ENCODE assay signal across 1 cellular context in genomic region chr1:47478090-47478489, GRCh38.
TF ChIP-seq lines count a peak whose summit lies in the region.

No MANE protein-coding gene starts in this region.

TF ChIP-seq in HepG2, 621 proteins besides CTCF, POLR2A, EP300 and RAD21 (continued from another document and continues in another):
- TF ChIP-seq TCF12 (IDR thresholded peaks at IDR 0.05), result no peak
- TF ChIP-seq TCF12 (CRISPR knock-in tag; IDR thresholded peaks at IDR 0.05), result no peak
- peak; percentile 67; the same call in 1 of the 2 replicates for TF ChIP-seq ZFP91 (CRISPR knock-in tag; IDR thresholded peaks at IDR 0.05; ENCODE audit: borderline replicate concordance)
- no peak for TF ChIP-seq ZNF136 (CRISPR knock-in tag; IDR thresholded peaks at IDR 0.05; ENCODE audit: low read depth)
- no peak for TF ChIP-seq RNF219 (CRISPR knock-in tag; IDR thresholded peaks at IDR 0.05)
- TF ChIP-seq FOXP1 (IDR thresholded peaks at IDR 0.05), result no peak
- TF ChIP-seq FOXP1 (CRISPR knock-in tag; IDR thresholded peaks at IDR 0.05), result peak; percentile 87
- TF ChIP-seq ZNF234 (CRISPR knock-in tag; conservative IDR thresholded peaks at IDR 0.05), result no peak
- peak; percentile 82 for TF ChIP-seq FOSL2 (CRISPR knock-in tag; IDR thresholded peaks at IDR 0.05)
- peak; percentile 91 for TF ChIP-seq PAXIP1 (CRISPR knock-in tag; conservative IDR thresholded peaks at IDR 0.05)
- TF ChIP-seq HDAC6 (IDR thresholded peaks at IDR 0.05; ENCODE audit: low read depth, low read length), result no peak
- TF ChIP-seq, protein P1, sequence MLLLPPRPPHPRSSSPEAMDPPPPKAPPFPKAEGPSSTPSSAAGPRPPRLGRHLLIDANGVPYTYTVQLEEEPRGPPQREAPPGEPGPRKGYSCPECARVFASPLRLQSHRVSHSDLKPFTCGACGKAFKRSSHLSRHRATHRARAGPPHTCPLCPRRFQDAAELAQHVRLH (CRISPR knock-in tag; IDR thresholded peaks at IDR 0.05; ENCODE audit: borderline replicate concordance, low read depth), result peak; percentile 50; the same call in 1 of the 2 replicates
- no peak for TF ChIP-seq ZNF451 (CRISPR knock-in tag; IDR thresholded peaks at IDR 0.05)
- TF ChIP-seq, protein P2, sequence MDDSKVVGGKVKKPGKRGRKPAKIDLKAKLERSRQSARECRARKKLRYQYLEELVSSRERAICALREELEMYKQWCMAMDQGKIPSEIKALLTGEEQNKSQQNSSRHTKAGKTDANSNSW (CRISPR knock-in tag; IDR thresholded peaks at IDR 0.05; ENCODE audit: borderline replicate concordance), result no peak
- TF ChIP-seq, protein P3, sequence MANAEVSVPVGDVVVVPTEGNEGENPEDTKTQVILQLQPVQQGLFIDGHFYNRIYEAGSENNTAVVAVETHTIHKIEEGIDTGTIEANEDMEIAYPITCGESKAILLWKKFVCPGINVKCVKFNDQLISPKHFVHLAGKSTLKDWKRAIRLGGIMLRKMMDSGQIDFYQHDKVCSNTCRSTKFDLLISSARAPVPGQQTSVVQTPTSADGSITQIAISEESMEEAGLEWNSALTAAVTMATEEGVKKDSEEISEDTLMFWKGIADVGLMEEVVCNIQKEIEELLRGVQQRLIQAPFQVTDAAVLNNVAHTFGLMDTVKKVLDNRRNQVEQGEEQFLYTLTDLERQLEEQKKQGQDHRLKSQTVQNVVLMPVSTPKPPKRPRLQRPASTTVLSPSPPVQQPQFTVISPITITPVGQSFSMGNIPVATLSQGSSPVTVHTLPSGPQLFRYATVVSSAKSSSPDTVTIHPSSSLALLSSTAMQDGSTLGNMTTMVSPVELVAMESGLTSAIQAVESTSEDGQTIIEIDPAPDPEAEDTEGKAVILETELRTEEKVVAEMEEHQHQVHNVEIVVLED (CRISPR knock-in tag; IDR thresholded peaks at IDR 0.05; ENCODE audit: borderline replicate concordance), result peak; percentile 31; the same call in 1 of the 2 replicates
- TF ChIP-seq XRCC5 (optimal IDR thresholded peaks at IDR 0.05; ENCODE audit: low read length), result peak; percentile 71
- no peak for TF ChIP-seq ZFYVE20 (CRISPR knock-in tag; IDR thresholded peaks at IDR 0.05; ENCODE audit: borderline replicate concordance, low read depth)
- no peak for TF ChIP-seq RAD51 (IDR thresholded peaks at IDR 0.05; ENCODE audit: borderline replicate concordance)
- TF ChIP-seq, protein P4, sequence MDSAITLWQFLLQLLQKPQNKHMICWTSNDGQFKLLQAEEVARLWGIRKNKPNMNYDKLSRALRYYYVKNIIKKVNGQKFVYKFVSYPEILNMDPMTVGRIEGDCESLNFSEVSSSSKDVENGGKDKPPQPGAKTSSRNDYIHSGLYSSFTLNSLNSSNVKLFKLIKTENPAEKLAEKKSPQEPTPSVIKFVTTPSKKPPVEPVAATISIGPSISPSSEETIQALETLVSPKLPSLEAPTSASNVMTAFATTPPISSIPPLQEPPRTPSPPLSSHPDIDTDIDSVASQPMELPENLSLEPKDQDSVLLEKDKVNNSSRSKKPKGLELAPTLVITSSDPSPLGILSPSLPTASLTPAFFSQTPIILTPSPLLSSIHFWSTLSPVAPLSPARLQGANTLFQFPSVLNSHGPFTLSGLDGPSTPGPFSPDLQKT (CRISPR knock-in tag; IDR thresholded peaks at IDR 0.05; ENCODE audit: borderline replicate concordance), result no peak
- TF ChIP-seq, protein P5, sequence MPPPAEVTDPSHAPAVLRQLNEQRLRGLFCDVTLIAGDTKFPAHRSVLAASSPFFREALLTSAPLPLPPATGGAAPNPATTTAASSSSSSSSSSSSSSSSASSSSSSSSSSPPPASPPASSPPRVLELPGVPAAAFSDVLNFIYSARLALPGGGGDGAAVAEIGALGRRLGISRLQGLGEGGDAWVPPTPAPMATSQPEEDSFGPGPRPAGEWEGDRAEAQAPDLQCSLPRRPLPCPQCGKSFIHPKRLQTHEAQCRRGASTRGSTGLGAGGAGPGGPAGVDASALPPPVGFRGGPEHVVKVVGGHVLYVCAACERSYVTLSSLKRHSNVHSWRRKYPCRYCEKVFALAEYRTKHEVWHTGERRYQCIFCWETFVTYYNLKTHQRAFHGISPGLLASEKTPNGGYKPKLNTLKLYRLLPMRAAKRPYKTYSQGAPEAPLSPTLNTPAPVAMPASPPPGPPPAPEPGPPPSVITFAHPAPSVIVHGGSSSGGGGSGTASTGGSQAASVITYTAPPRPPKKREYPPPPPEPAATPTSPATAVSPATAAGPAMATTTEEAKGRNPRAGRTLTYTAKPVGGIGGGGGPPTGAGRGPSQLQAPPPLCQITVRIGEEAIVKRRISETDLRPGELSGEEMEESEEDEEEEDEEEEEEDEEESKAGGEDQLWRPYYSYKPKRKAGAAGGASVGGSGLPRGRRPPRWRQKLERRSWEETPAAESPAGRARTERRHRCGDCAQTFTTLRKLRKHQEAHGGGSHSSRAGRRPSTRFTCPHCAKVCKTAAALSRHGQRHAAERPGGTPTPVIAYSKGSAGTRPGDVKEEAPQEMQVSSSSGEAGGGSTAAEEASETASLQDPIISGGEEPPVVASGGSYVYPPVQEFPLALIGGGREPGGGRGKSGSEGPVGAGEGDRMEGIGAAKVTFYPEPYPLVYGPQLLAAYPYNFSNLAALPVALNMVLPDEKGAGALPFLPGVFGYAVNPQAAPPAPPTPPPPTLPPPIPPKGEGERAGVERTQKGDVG (CRISPR knock-in tag; IDR thresholded peaks at IDR 0.05; ENCODE audit: borderline replicate concordance), result no peak; the same call in 1 of the 2 replicates
- no peak for TF ChIP-seq ZNF512B (CRISPR knock-in tag; IDR thresholded peaks at IDR 0.05; ENCODE audit: borderline replicate concordance)
- TF ChIP-seq SP5 (CRISPR knock-in tag; IDR thresholded peaks at IDR 0.05; ENCODE audit: borderline replicate concordance, low read depth), result peak; percentile 96
- TF ChIP-seq DMTF1 (CRISPR knock-in tag; IDR thresholded peaks at IDR 0.05), result no peak
- no peak for TF ChIP-seq ZNF660 (CRISPR knock-in tag; IDR thresholded peaks at IDR 0.05; ENCODE audit: borderline replicate concordance, low read depth)
- TF ChIP-seq ZNF792 (CRISPR knock-in tag; IDR thresholded peaks at IDR 0.05), result peak; percentile 53; the same call in 1 of the 2 replicates
- peak; percentile 50; the same call in 1 of the 2 replicates for TF ChIP-seq ETV5 (CRISPR knock-in tag; IDR thresholded peaks at IDR 0.05; ENCODE audit: borderline replicate concordance)
- no peak for TF ChIP-seq RBFOX2 (IDR thresholded peaks at IDR 0.05; ENCODE audit: low read depth, low read length)
- TF ChIP-seq ZNF296 (CRISPR knock-in tag; conservative IDR thresholded peaks at IDR 0.05), result no peak
- no peak for TF ChIP-seq SMYD3 (CRISPR knock-in tag; IDR thresholded peaks at IDR 0.05)
- TF ChIP-seq ATM (IDR thresholded peaks at IDR 0.05; ENCODE audit: borderline replicate concordance), result no peak
- peak; percentile 58; the same call in 1 of the 2 replicates for TF ChIP-seq ZFP1 (CRISPR knock-in tag; IDR thresholded peaks at IDR 0.05)
- TF ChIP-seq, protein P6, sequence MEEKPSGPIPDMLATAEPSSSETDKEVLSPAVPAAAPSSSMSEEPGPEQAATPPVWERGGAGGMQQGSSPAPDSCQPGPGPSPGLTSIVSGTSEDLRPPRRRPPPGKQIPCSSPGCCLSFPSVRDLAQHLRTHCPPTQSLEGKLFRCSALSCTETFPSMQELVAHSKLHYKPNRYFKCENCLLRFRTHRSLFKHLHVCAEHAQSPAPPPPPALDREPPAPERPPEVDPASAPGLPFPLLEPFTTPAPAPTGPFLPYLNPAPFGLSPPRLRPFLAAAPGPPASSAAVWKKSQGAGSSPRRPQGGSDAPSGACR (CRISPR knock-in tag; IDR thresholded peaks at IDR 0.05), result no peak
